In genomic region chr6:160248538-160248937, GRCh38 we compare ENCODE assay signal across 17 cellular contexts. TPM values are rescaled to one million over a fixed set of nuclear protein-coding genes. Genes with fewer than 3 reads are reported as not detected.
DNase-seq lines count a peak whose midpoint lies in the region; ATAC-seq, FAIRE-seq and TF ChIP-seq lines count a peak whose summit lies in the region.
"Had no signal": no experiment of that assay in that cellular context is flagged by ENCODE, and none has a peak within 500 bp of the region (broad histone marks: within the 10 kb centered on the region; RNA-seq: fewer than 3 reads in every experiment).

No MANE protein-coding gene starts in this region.

- no peak overlapping the region for H3K4me2 ChIP-seq in keratinocyte (ENCODE audit: control insufficient read depth, extremely low read depth, insufficient read depth, low read depth, low read length)

- H3K79me2 ChIP-seq in keratinocyte (ENCODE audit: control insufficient read depth, insufficient read depth, low read length), result no peaks in the 10 kb centered on the region

- H3K27ac Mint-ChIP-seq in T-helper 17 cell, result no peak overlapping the region
- H3K27ac Mint-ChIP-seq: naive thymus-derived CD4-positive, alpha-beta T cell had no signal

- TF ChIP-seq CTCF in HEK293 (tag by site-specific recombination; IDR thresholded peaks at IDR 0.05), result no peak
- TF ChIP-seq CTCF in keratinocyte (optimal IDR thresholded peaks at IDR 0.05 in 1 of 3, IDR thresholded peaks at IDR 0.05 in 1 of 3, conservative IDR thresholded peaks at IDR 0.05 in 1 of 3; ENCODE audit: extremely low read depth in 1 of 3, insufficient read depth in 2 of 3, low read length in 3 of 3), result no peak

- dilution Hi-C loops in keratinocyte (cut with MboI; ENCODE audit: extremely low pct_ligation_motif_present, low sequenced_read_pairs), result no loop called here

- FAIRE-seq in keratinocyte (lab: Jason Lieb, UNC), result peak; percentile 85
- FAIRE-seq: endothelial cell of umbilical vein, GM19239 had no signal

- H3K9ac ChIP-seq in keratinocyte (ENCODE audit: control insufficient read depth, extremely low read depth, insufficient read depth, low read length), result no peak overlapping the region

- no peak overlapping the region for H3K4me3 ChIP-seq in HEK293 (ENCODE audit: low read depth, low read length)
- no peak overlapping the region for H3K4me3 ChIP-seq in keratinocyte (ENCODE audit: control insufficient read depth in 2 of 3, extremely low read depth in 1 of 3, insufficient read depth in 2 of 3, low read depth in 1 of 3, low read length in 3 of 3)
- H3K4me3 ChIP-seq: colonic mucosa had no signal

- ATAC-seq in T-helper 17 cell (no peak), HG02970 (IDR thresholded peaks at IDR 0.05; ENCODE audit: low FRiP score, unreplicated experiment) (no peak)
- ATAC-seq: left ventricle myocardium superior; naive thymus-derived CD4-positive, alpha-beta T cell had no signal

- H3K4me1 ChIP-seq in HEK293 (ENCODE audit: control insufficient read depth, insufficient read depth, low read length) (no peaks in the 10 kb centered on the region), keratinocyte (ENCODE audit: control insufficient read depth, extremely low read depth, insufficient read depth, low read length) (peaks cover 9% of the 10 kb centered on the region)
- H3K4me1 ChIP-seq: colonic mucosa had no signal

- H3K27ac ChIP-seq in HEK293 (ENCODE audit: extremely low read depth, low read depth, low read length) (no peak overlapping the region), keratinocyte (ENCODE audit: control insufficient read depth, insufficient read depth, low read length) (no peak overlapping the region)
- H3K27ac ChIP-seq: colonic mucosa had no signal

- peak; percentile 81 for DNase-seq in A172 (ENCODE audit: low spot score)
- peak; percentile 96 for DNase-seq in amniotic epithelial cell (ENCODE audit: low read depth)
- no peak for DNase-seq in keratinocyte (ENCODE audit: low read depth, low spot score)
- no peak for DNase-seq in DMS114 treated with DMSO at 0.1 percent for 48 hours (lab: John Stamatoyannopoulos, UW; ENCODE audit: unreplicated experiment)
- no peak for DNase-seq in T-helper 17 cell
- DNase-seq in NCI-H345 treated with DMSO at 0.1 percent for 48 hours (lab: John Stamatoyannopoulos, UW; ENCODE audit: unreplicated experiment), result no peak
- DNase-seq: activated CD4-positive, alpha-beta T cell treated with anti-CD3 and anti-CD28 coated beads for 4 hours; activated T-cell treated with anti-CD3 and anti-CD28 coated beads, Interleukin-2, amount 50 U/mL, for 1 hour; amygdala; colonic mucosa; left ventricle myocardium superior; naive thymus-derived CD4-positive, alpha-beta T cell; SIG-M5 had no signal

- CTCF ChIA-PET in HEK293 (lab: Yijun Ruan, JAX), result no interaction called here

- no peaks in the 10 kb centered on the region for H4K20me1 ChIP-seq in keratinocyte (ENCODE audit: control insufficient read depth, extremely low read depth, insufficient read depth, low read length)

- H3K36me3 ChIP-seq in HEK293 (ENCODE audit: control insufficient read depth in 2 of 2, insufficient read depth in 1 of 2, low read length in 2 of 2), result no peaks in the 10 kb centered on the region
- H3K36me3 ChIP-seq in keratinocyte (ENCODE audit: control insufficient read depth in 2 of 2, extremely low read depth in 1 of 2, insufficient read depth in 2 of 2, low read length in 2 of 2), result no peaks in the 10 kb centered on the region
- H3K36me3 ChIP-seq: colonic mucosa had no signal

- H3K27me3 Mint-ChIP-seq in T-helper 17 cell, result peaks cover 32% of the 10 kb centered on the region

- no peaks in the 10 kb centered on the region for H3K9me1 ChIP-seq in keratinocyte (ENCODE audit: control insufficient read depth, extremely low read depth, insufficient read depth, low read length)

- H3K4me3 Mint-ChIP-seq in T-helper 17 cell, result no peak overlapping the region
- H3K4me3 Mint-ChIP-seq: naive thymus-derived CD4-positive, alpha-beta T cell had no signal

- H3K36me3 Mint-ChIP-seq in T-helper 17 cell (ENCODE audit: low read depth), result no peaks in the 10 kb centered on the region
- H3K36me3 Mint-ChIP-seq: naive thymus-derived CD4-positive, alpha-beta T cell had no signal

- POLR2A ChIA-PET in HEK293 (lab: Yijun Ruan, JAX), result no interaction called here

- no peak overlapping the region for H2AFZ ChIP-seq in keratinocyte (ENCODE audit: control insufficient read depth, low read length)

- no peaks in the 10 kb centered on the region for H3K4me1 Mint-ChIP-seq in T-helper 17 cell
- H3K4me1 Mint-ChIP-seq: naive thymus-derived CD4-positive, alpha-beta T cell had no signal

- H3K9me3 ChIP-seq in HEK293 (ENCODE audit: control insufficient read depth, insufficient read depth, low read depth, low read length) (no peaks in the 10 kb centered on the region), keratinocyte (ENCODE audit: control insufficient read depth, low read depth, low read length) (no peaks in the 10 kb centered on the region), T-helper 17 cell (ENCODE audit: control insufficient read depth, low read length, poor library complexity, severe bottlenecking) (no peaks in the 10 kb centered on the region)
- H3K9me3 ChIP-seq: colonic mucosa had no signal

- no peaks in the 10 kb centered on the region for H3K27me3 ChIP-seq in keratinocyte (ENCODE audit: control insufficient read depth, extremely low read depth, insufficient read depth, low read length)
- H3K27me3 ChIP-seq: colonic mucosa had no signal

TF ChIP-seq in HEK293, 187 proteins besides CTCF, POLR2A, EP300 and RAD21:
- peak; percentile 65; the same call in 1 of the 2 replicates for TF ChIP-seq ZBTB17 (tag by site-specific recombination; IDR thresholded peaks at IDR 0.05)
- TF ChIP-seq ZNF23 (tag by site-specific recombination; IDR thresholded peaks at IDR 0.05; ENCODE audit: borderline replicate concordance), result peak; percentile 48; the same call in 1 of the 2 replicates
- TF ChIP-seq ZNF341 (tag by site-specific recombination; IDR thresholded peaks at IDR 0.05; ENCODE audit: low read depth), result no peak
- TF ChIP-seq ZNF248 (tag by site-specific recombination; IDR thresholded peaks at IDR 0.05), result no peak
- TF ChIP-seq PRDM10 (tag by site-specific recombination; IDR thresholded peaks at IDR 0.05), result peak; percentile 38; the same call in 1 of the 2 replicates
- no peak for TF ChIP-seq ZNF792 (tag by site-specific recombination; IDR thresholded peaks at IDR 0.05)

RNA-seq across cellular contexts. Expression of gene SLC22A2, which starts 10.1 kb away (rescaled TPM):
- 0.69 and 1.2 TPM in 2 replicates for total RNA-seq in A172 (2014; rRNA removed; shearing (Covaris generic))
- not detected in 3 replicates for polyA plus RNA-seq in keratinocyte
- polyA plus RNA-seq in keratinocyte (2011; ENCODE audit: low read depth), result not detected
- polyA plus RNA-seq in keratinocyte (2011; cell fraction: cytosol; rRNA removed), result not detected in 2 replicates
- polyA plus RNA-seq in keratinocyte (2011; cell fraction: nucleus; rRNA removed), result not detected in 2 replicates
- 0.17 TPM in 1 of 2 replicates, not detected in the other for polyA plus RNA-seq in keratinocyte (2012; ENCODE audit: low replicate concordance)
- polyA minus RNA-seq in keratinocyte, result not detected in 3 replicates
- not detected for polyA minus RNA-seq in keratinocyte (2011; cell fraction: cytosol; rRNA and poly(A)+ RNA removed)
- not detected in 2 replicates for polyA minus RNA-seq in keratinocyte (2011; cell fraction: nucleus; rRNA and poly(A)+ RNA removed)
- total RNA-seq in T-helper 17 cell, result not detected
- total RNA-seq: colonic mucosa; endothelial cell of umbilical vein; left ventricle myocardium superior; naive thymus-derived CD4-positive, alpha-beta T cell had no signal
- polyA plus RNA-seq: endothelial cell of umbilical vein; naive thymus-derived CD4-positive, alpha-beta T cell had no signal

Comparison
In these comparisons a context has a peak if more than half of its experiments do, and no peak if none do; other contexts are left out.
1. DNase-seq: peak in A172 (single experiment) and amniotic epithelial cell (single experiment); none in keratinocyte (single experiment), DMS114 treated with DMSO at 0.1 percent for 48 hours (single experiment), T-helper 17 cell (0 of 3) and NCI-H345 treated with DMSO at 0.1 percent for 48 hours (single experiment).